8 cellular contexts compared by ENCODE assay signal in genomic region chr4:91113130-91113706, GRCh38.
DNase-seq lines count a peak whose midpoint lies in the region; ATAC-seq and TF ChIP-seq lines count a peak whose summit lies in the region.

No MANE protein-coding gene starts in this region.

- H3K36me3 ChIP-seq in colonic mucosa (no peaks in the 10 kb centered on the region), psoas muscle (ENCODE audit: insufficient read depth in 1 of 2, low read depth in 1 of 2) (no peaks in the 10 kb centered on the region)

- intact Hi-C loops in colonic mucosa (cut with DNase I) (loop anchor here (10.0 kb wide), 1 partner anchor 698 kb away; no protein-coding TSS in a partner anchor), psoas muscle (cut with DNase I) (no loop called here)

- H3K27ac ChIP-seq in colonic mucosa (no peak overlapping the region), psoas muscle (no peak overlapping the region)

- no peak for ATAC-seq in psoas muscle

- no peak overlapping the region for H3K9ac ChIP-seq in colonic mucosa (ENCODE audit: low read depth in 2 of 2, low read length in 2 of 2)

- no peaks in the 10 kb centered on the region for H3K4me1 ChIP-seq in colonic mucosa
- H3K4me1 ChIP-seq in psoas muscle, result no peaks in the 10 kb centered on the region

- H3K4me3 ChIP-seq in colonic mucosa, result no peak overlapping the region
- H3K4me3 ChIP-seq in psoas muscle, result no peak overlapping the region

- TF ChIP-seq CTCF in colonic mucosa (IDR thresholded peaks at IDR 0.05) (peak; percentile 37), psoas muscle (IDR thresholded peaks at IDR 0.05) (peak; percentile 18)

- 48 to 59% (median 56%) methylated on average over 4 of the region's 4 CpGs for WGBS in psoas muscle, 3 donors

- H3K27me3 ChIP-seq in colonic mucosa (no peaks in the 10 kb centered on the region), psoas muscle (ENCODE audit: insufficient read depth in 3 of 3, low read length in 2 of 3) (no peaks in the 10 kb centered on the region)

- no peaks in the 10 kb centered on the region for H3K9me3 ChIP-seq in colonic mucosa
- H3K9me3 ChIP-seq in psoas muscle, result no peaks in the 10 kb centered on the region

- DNase-seq in NCI-H82 (lab: John Stamatoyannopoulos, UW) (peak; percentile 49), NCI-H82 treated with DMSO at 0.1 percent for 48 hours (lab: John Stamatoyannopoulos, UW; ENCODE audit: unreplicated experiment) (no peak), LoVo (ENCODE audit: low spot score) (peak; percentile 4), colonic mucosa (no peak), psoas muscle (no peak), HK-2 (ENCODE audit: unreplicated experiment) (no peak), activated gamma-delta T cell (lab: John Stamatoyannopoulos, UW) (no peak)
- DNase-seq in activated T-cell treated with anti-CD3 and anti-CD28 coated beads, Interleukin-2, amount 50 U/mL, for 1 hour, result no peak

Comparison
In these comparisons a context has a peak if more than half of its experiments do, and no peak if none do; other contexts are left out.
1. DNase-seq: peak in NCI-H82 (single experiment) and LoVo (single experiment); none in NCI-H82 treated with DMSO at 0.1 percent for 48 hours (single experiment), colonic mucosa (single experiment), psoas muscle (0 of 2), HK-2 (single experiment), activated T-cell treated with anti-CD3 and anti-CD28 coated beads, Interleukin-2, amount 50 U/mL, for 1 hour (single experiment) and activated gamma-delta T cell (single experiment).